Comparison of ENCODE assay signal across 36 cellular contexts in genomic region chr7:156021476-156021875, GRCh38.
"Had no signal": no experiment of that assay in that cellular context is flagged by ENCODE, and none has a peak within 500 bp of the region (broad histone marks: within the 10 kb centered on the region; RNA-seq: fewer than 3 reads in every experiment).

No MANE protein-coding gene starts in this region.

- H3K27ac Mint-ChIP-seq: activated B cell treated with CpG ODN at 0.5 μM for 24 hours; activated CD8-positive, alpha-beta T cell treated with anti-CD3 and anti-CD28 coated beads for 36 hours; activated naive CD8-positive, alpha-beta T cell treated with anti-CD3 and anti-CD28 coated beads for 36 hours; activated T-cell treated with anti-CD3 and anti-CD28 coated beads, Interleukin-2, amount 50 U/mL, for 72 hours; activated T-helper 17 cell treated with anti-CD3 and anti-CD28 coated beads, Interleukin-2, amount 50 U/mL, for 72 hours had no signal

- H3K27me3 Mint-ChIP-seq: activated B cell treated with CpG ODN at 0.5 μM for 24 hours had no signal

- DNase-seq: activated B cell treated with CpG ODN at 0.5 μM for 24 hours; activated CD4-positive, alpha-beta T cell treated with anti-CD3 and anti-CD28 coated beads for 4 hours; activated CD4-positive, alpha-beta T cell treated with anti-CD3 and anti-CD28 coated beads, Interleukin-2, amount 50 U/mL, for 1 hour; activated CD4-positive, CD25-positive, alpha-beta regulatory T cell treated with anti-CD3 and anti-CD28 coated beads, Interleukin-2, amount 50 U/mL, for 72 hours; activated CD8-positive, alpha-beta T cell treated with anti-CD3 and anti-CD28 coated beads for 36 hours; activated effector memory CD4-positive, alpha-beta T cell treated with anti-CD3 and anti-CD28 coated beads, Interleukin-2, amount 50 U/mL, for 16 hours; activated naive CD4-positive, alpha-beta T cell; activated naive CD4-positive, alpha-beta T cell treated with anti-CD3 and anti-CD28 coated beads, Interleukin-2, amount 50 U/mL, for 16 hours; activated naive CD8-positive, alpha-beta T cell treated with anti-CD3 and anti-CD28 coated beads for 36 hours; activated T-cell treated with anti-CD3 and anti-CD28 coated beads, Interleukin-2, amount 50 U/mL, for 1 hour; activated T-cell treated with anti-CD3 and anti-CD28 coated beads, Interleukin-2, amount 50 U/mL, for 72 hours; amniotic stem cell; brain microvascular endothelial cell; central memory CD4-positive, alpha-beta T cell; Kasumi-1; KG1; MG63; NCI-H1048; NCI-H1105 treated with DMSO at 0.1 percent for 48 hours; NCI-H1436; NCI-H1694; NCI-H1930; NCI-H2081 treated with DMSO at 0.1 percent for 48 hours; NCI-H510A; NCI-H526; NCI-H748 treated with DMSO at 0.1 percent for 48 hours; NK-92 treated with Interleukin-12 subunit alpha and Interleukin-12 subunit beta, amount 100 ng/mL, for 24 hours; PC-3; SIG-M5; SW 1271; T-helper 1 cell; T-helper 2 cell; T-helper 9 cell had no signal

- ATAC-seq: activated CD8-positive, alpha-beta T cell treated with anti-CD3 and anti-CD28 coated beads for 36 hours; activated T-cell treated with anti-CD3 and anti-CD28 coated beads, Interleukin-2, amount 50 U/mL, for 72 hours; activated T-helper 17 cell treated with anti-CD3 and anti-CD28 coated beads, Interleukin-2, amount 50 U/mL, for 72 hours; PC-3; Right ventricle myocardium inferior; SK-N-SH treated with all-trans-retinoic acid at 6 μM for 48 hours had no signal

- H3K4me1 Mint-ChIP-seq: activated B cell treated with CpG ODN at 0.5 μM for 24 hours; activated T-helper 17 cell treated with anti-CD3 and anti-CD28 coated beads, Interleukin-2, amount 50 U/mL, for 72 hours had no signal

- H3K9me3 Mint-ChIP-seq: activated B cell treated with CpG ODN at 0.5 μM for 24 hours; activated T-cell treated with anti-CD3 and anti-CD28 coated beads, Interleukin-2, amount 50 U/mL, for 72 hours; activated T-helper 17 cell treated with anti-CD3 and anti-CD28 coated beads, Interleukin-2, amount 50 U/mL, for 72 hours had no signal

- H3K4me3 Mint-ChIP-seq: activated B cell treated with CpG ODN at 0.5 μM for 24 hours; activated CD8-positive, alpha-beta T cell treated with anti-CD3 and anti-CD28 coated beads for 36 hours; activated naive CD8-positive, alpha-beta T cell treated with anti-CD3 and anti-CD28 coated beads for 36 hours; activated T-cell treated with anti-CD3 and anti-CD28 coated beads, Interleukin-2, amount 50 U/mL, for 72 hours; activated T-helper 17 cell treated with anti-CD3 and anti-CD28 coated beads, Interleukin-2, amount 50 U/mL, for 72 hours had no signal
